25 cellular contexts compared by ENCODE assay signal in genomic region chr14:68014771-68015170, GRCh38.
"Had no signal": no experiment of that assay in that cellular context is flagged by ENCODE, and none has a peak within 500 bp of the region (broad histone marks: within the 10 kb centered on the region; RNA-seq: fewer than 3 reads in every experiment).

No MANE protein-coding gene starts in this region.

- ATAC-seq: left cardiac atrium; lower lobe of right lung; natural killer cell treated with Interleukin-12 subunit alpha and Interleukin-12 subunit beta and Interleukin-15 and Interleukin-18, amount 100 ng/mL, for 72 hours; psoas muscle; sciatic nerve; stimulated activated naive B cell treated with anti-CD40 and anti-IgM and Interleukin-4, amounts not matched to agents 10 μg/mL and 1 μg/mL and 100 μg/mL, for 72 hours; stimulated activated naive CD8-positive, alpha-beta T cell treated with anti-CD3 and anti-CD28 coated beads, Interleukin-15, amount 100 ng/mL, for 72 hours had no signal

- H3K9me3 ChIP-seq: colonic mucosa, left ventricle myocardium inferior, lower lobe of right lung, psoas muscle, testis, tibial nerve had no signal

- H3K36me3 ChIP-seq: colonic mucosa, left ventricle myocardium inferior, lower lobe of right lung, tibial nerve had no signal

- H2AFZ ChIP-seq: hepatocyte, parathyroid adenoma had no signal

- H3K4me3 ChIP-seq: colonic mucosa, hepatocyte, left ventricle myocardium inferior, lower lobe of right lung, psoas muscle, skin epidermis, testis, tibial nerve had no signal

- H3K9ac ChIP-seq: parathyroid adenoma had no signal

- H3K4me1 ChIP-seq: colonic mucosa, left ventricle myocardium inferior, lower lobe of right lung, parathyroid adenoma, testis had no signal

- H3K4me2 ChIP-seq: hepatocyte had no signal

- DNase-seq: colonic mucosa; dermis blood vessel endothelial cell; effector CD4-positive, alpha-beta T cell; endodermal cell; erythroblast; foreskin melanocyte; head of caudate nucleus; kidney; left cardiac atrium; left ventricle myocardium inferior; lower lobe of right lung; midbrain; occipital lobe; psoas muscle; stimulated activated CD4-positive, alpha-beta T cell treated with anti-CD3 and anti-CD28 coated beads, Interleukin-2, amount 100 ng/mL, for 24 hours; stimulated activated CD4-positive, alpha-beta T cell treated with anti-CD3 and anti-CD28 coated beads, Interleukin-4, amount 100 ng/mL, for 4 hours; stimulated activated naive B cell treated with anti-CD40 and anti-IgM and Interleukin-4, amounts not matched to agents 10 μg/mL and 1 μg/mL and 100 μg/mL, for 72 hours; stimulated activated naive CD8-positive, alpha-beta T cell treated with anti-CD3 and anti-CD28 coated beads, Interleukin-15, amount 100 ng/mL, for 72 hours; testis had no signal

- H3K27ac ChIP-seq: colonic mucosa, hepatocyte, left ventricle myocardium inferior, lower lobe of right lung, parathyroid adenoma, psoas muscle, skin epidermis, testis, tibial nerve had no signal

- H3K27me3 ChIP-seq: colonic mucosa, hepatocyte, testis, tibial nerve had no signal
